ENCODE assay signal across 16 cellular contexts in genomic region chr1:5826601-5827000, GRCh38.
DNase-seq lines count a peak whose midpoint lies in the region; ATAC-seq and TF ChIP-seq lines count a peak whose summit lies in the region.
"Had no signal": no experiment of that assay in that cellular context is flagged by ENCODE, and none has a peak within 500 bp of the region (broad histone marks: within the 10 kb centered on the region; RNA-seq: fewer than 3 reads in every experiment).

No MANE protein-coding gene starts in this region.

- TF ChIP-seq EP300 in ovary (IDR thresholded peaks at IDR 0.05): no peak

- no peak overlapping the region for H3K27ac ChIP-seq in osteoblast (ENCODE audit: low read depth, low read length)
- H3K27ac ChIP-seq in ovary: no peak overlapping the region
- no peak overlapping the region for H3K27ac ChIP-seq in RWPE1

- no peak overlapping the region for H3K4me3 Mint-ChIP-seq in chondrocyte (ENCODE audit: unreplicated experiment)
- H3K4me3 Mint-ChIP-seq: CD14-positive monocyte; CD4-positive, alpha-beta memory T cell; GM23338; HFFc6 had no signal

- TF ChIP-seq CTCF in chondrocyte (IDR thresholded peaks at IDR 0.05) (no peak), osteoblast (IDR thresholded peaks at IDR 0.05; ENCODE audit: extremely low read depth, low read depth, low read length) (no peak), ovary (IDR thresholded peaks at IDR 0.05) (no peak), RWPE1 (conservative IDR thresholded peaks at IDR 0.05; ENCODE audit: low read depth) (no peak)

- H3K4me3 ChIP-seq in H7 (ENCODE audit: insufficient read depth, low read depth, low read length) (no peak overlapping the region), osteoblast (ENCODE audit: insufficient read depth, low read length) (no peak overlapping the region), ovary (no peak overlapping the region)
- H3K4me3 ChIP-seq: GM23338 had no signal

- peak; percentile 49 for DNase-seq in H7
- peak; percentile 51 for DNase-seq in chondrocyte (ENCODE audit: low spot score)
- peak; percentile 27 for DNase-seq in osteoblast (ENCODE audit: insufficient read length, low spot score, missing footprints)
- no peak for DNase-seq in ovary
- DNase-seq in RWPE1 (ENCODE audit: low spot score): no peak
- DNase-seq: ACHN; BE2C; CD4-positive, alpha-beta memory T cell; DMS153; DMS79; GF-D8; HFFc6 had no signal

- no peak overlapping the region for H2AFZ ChIP-seq in osteoblast (ENCODE audit: low read length)
- H2AFZ ChIP-seq: GM23338 had no signal

- ATAC-seq in HG02852 (IDR thresholded peaks at IDR 0.05; ENCODE audit: unreplicated experiment): no peak
- ATAC-seq: GM23338, HCT116 had no signal

- H3K36me3 ChIP-seq in H7 (replicated peaks; ENCODE audit: control insufficient read depth, insufficient read depth, low read length) (no peaks in the 10 kb centered on the region), osteoblast (ENCODE audit: insufficient read depth, low read length) (no peaks in the 10 kb centered on the region), ovary (no peaks in the 10 kb centered on the region)
- H3K36me3 ChIP-seq: BE2C had no signal

- CTCF ChIA-PET in RWPE1 (lab: Yijun Ruan, JAX): interaction anchor here (0.7 kb wide), 1 partner anchor 34 kb away, joined by 3 read pairs; no protein-coding TSS in a partner anchor

- no peaks in the 10 kb centered on the region for H3K79me2 ChIP-seq in osteoblast (ENCODE audit: insufficient read depth, low read length)

- no peak overlapping the region for H3K27ac Mint-ChIP-seq in chondrocyte (ENCODE audit: unreplicated experiment)
- H3K27ac Mint-ChIP-seq: CD14-positive monocyte; CD4-positive, alpha-beta memory T cell; GM23338; HFFc6 had no signal

- no peak for TF ChIP-seq POLR2A in ovary (IDR thresholded peaks at IDR 0.05)

- H3K27me3 Mint-ChIP-seq in chondrocyte (ENCODE audit: low read depth): no peaks in the 10 kb centered on the region

- peaks cover 4% of the 10 kb centered on the region for H3K27me3 ChIP-seq in H7 (ENCODE audit: control insufficient read depth, insufficient read depth, low read length)
- no peaks in the 10 kb centered on the region for H3K27me3 ChIP-seq in osteoblast (ENCODE audit: insufficient read depth, low read length)
- no peaks in the 10 kb centered on the region for H3K27me3 ChIP-seq in ovary
- H3K27me3 ChIP-seq: BE2C had no signal

- no peak overlapping the region for H3K4me2 ChIP-seq in osteoblast (ENCODE audit: insufficient read depth, low read length)
- H3K4me2 ChIP-seq: GM23338 had no signal

- no peaks in the 10 kb centered on the region for H3K4me1 ChIP-seq in osteoblast (ENCODE audit: insufficient read depth, low read length)
- H3K4me1 ChIP-seq in ovary (ENCODE audit: insufficient read depth): no peaks in the 10 kb centered on the region
- H3K4me1 ChIP-seq: BE2C had no signal

- no peaks in the 10 kb centered on the region for H3K4me1 Mint-ChIP-seq in chondrocyte (ENCODE audit: low read depth)
- H3K4me1 Mint-ChIP-seq: CD14-positive monocyte; CD4-positive, alpha-beta memory T cell had no signal

- peaks cover 13% of the 10 kb centered on the region for H3K9me3 Mint-ChIP-seq in chondrocyte (ENCODE audit: low read depth)

- H3K9me3 ChIP-seq in osteoblast (ENCODE audit: low read depth, low read length): no peaks in the 10 kb centered on the region
- no peaks in the 10 kb centered on the region for H3K9me3 ChIP-seq in ovary
- H3K9me3 ChIP-seq: BE2C had no signal

- intact Hi-C loops in ovary (cut with DNase I): no loop called here

- POLR2A ChIA-PET in RWPE1 (lab: Yijun Ruan, JAX; ENCODE audit: low non-redundant PET): no interaction called here

- no peaks in the 10 kb centered on the region for H4K20me1 ChIP-seq in osteoblast (ENCODE audit: insufficient read depth, low read length)

- WGBS in ovary, 3 donors: 50 to 52% (median 52%) methylated on average over 13 of the region's 13 CpGs

- H3K36me3 Mint-ChIP-seq in chondrocyte (ENCODE audit: low read depth): no peaks in the 10 kb centered on the region
- H3K36me3 Mint-ChIP-seq: CD14-positive monocyte; CD4-positive, alpha-beta memory T cell had no signal

Comparison
In these comparisons a context has a peak if more than half of its experiments do, and no peak if none do; other contexts are left out.
1. DNase-seq: peak in H7 (single experiment), chondrocyte (single experiment) and osteoblast (single experiment); none in ovary (0 of 5) and RWPE1 (single experiment).